21 cellular contexts compared by ENCODE assay signal in the genomic region with DNA sequence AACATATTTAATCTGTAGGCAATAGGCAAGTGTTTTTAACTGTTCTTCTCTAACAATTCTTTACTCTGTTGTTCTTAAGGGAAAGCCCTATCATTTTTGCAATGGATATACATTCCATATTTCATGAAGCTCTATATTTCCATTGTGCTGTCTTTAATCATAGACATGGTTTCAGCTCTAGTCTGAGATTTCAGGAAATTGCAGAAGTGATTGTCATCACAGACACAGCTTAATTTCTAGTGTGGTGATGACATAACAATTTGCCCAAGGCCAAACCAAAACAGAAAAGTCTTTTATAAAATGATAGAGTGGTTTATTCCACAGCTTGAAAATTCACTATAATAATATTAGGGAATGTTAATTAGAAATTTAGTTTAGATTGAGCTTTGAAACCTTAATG.
DNase-seq lines count a peak whose midpoint lies in the region; FAIRE-seq and TF ChIP-seq lines count a peak whose summit lies in the region.
"Had no signal": no experiment of that assay in that cellular context is flagged by ENCODE, and none has a peak within 500 bp of the region (broad histone marks: within the 10 kb centered on the region; RNA-seq: fewer than 3 reads in every experiment).

No MANE protein-coding gene starts in this region.

- DNase-seq in EL: peak; percentile 74
- DNase-seq in NOMO-1 (lab: John Stamatoyannopoulos, UW; ENCODE audit: unreplicated experiment in 2 of 2): peak; percentile 54 to 81
- DNase-seq in bronchial epithelial cell (ENCODE audit: low read depth): peak; percentile 89
- peak; percentile 71 to 87 for DNase-seq in lung microvascular endothelial cell (ENCODE audit: low read depth in 2 of 2)
- DNase-seq in NCI-H748 (lab: John Stamatoyannopoulos, UW; ENCODE audit: unreplicated experiment): no peak
- no peak for DNase-seq in stimulated activated CD4-positive, alpha-beta T cell treated with anti-CD3 and anti-CD28 coated beads, Interleukin-4, amount 100 ng/mL, for 24 hours
- no peak for DNase-seq in esophagus muscularis mucosa (ENCODE audit: extremely low spot score)
- no peak for DNase-seq in RPMI8226
- DNase-seq: activated CD4-positive, CD25-positive, alpha-beta regulatory T cell treated with anti-CD3 and anti-CD28 coated beads, Interleukin-2, amount 50 U/mL, for 72 hours; activated CD8-positive, alpha-beta memory T cell treated with anti-CD3 and anti-CD28 coated beads, Interleukin-2, amount 50 U/mL, for 4 hours; BE2C; effector CD8-positive, alpha-beta T cell; Karpas-422; lower lobe of right lung; NCI-H2029; NCI-H524 treated with DMSO at 0.1 percent for 48 hours; nephron progenitor cell; stimulated activated CD4-positive, alpha-beta T cell treated with anti-CD3 and anti-CD28 coated beads, Interleukin-1b, Interleukin-23, amount 100 ng/mL, for 48 hours; T-helper 2 cell had no signal

- H3K27me3 ChIP-seq in bronchial epithelial cell (ENCODE audit: control insufficient read depth, insufficient read depth, low read length): no peaks in the 10 kb centered on the region
- H3K27me3 ChIP-seq in esophagus muscularis mucosa: no peaks in the 10 kb centered on the region
- H3K27me3 ChIP-seq: BE2C, right atrium auricular region had no signal

- H3K36me3 ChIP-seq in bronchial epithelial cell (ENCODE audit: control insufficient read depth, insufficient read depth, low read length) (no peaks in the 10 kb centered on the region), esophagus muscularis mucosa (no peaks in the 10 kb centered on the region)
- H3K36me3 ChIP-seq: BE2C, lower lobe of right lung, right atrium auricular region had no signal

- intact Hi-C loops in esophagus muscularis mucosa (cut with DNase I): no loop called here

- TF ChIP-seq EP300 in esophagus muscularis mucosa (IDR thresholded peaks at IDR 0.05): no peak

- peaks cover 0 to 17% (median 12%) of the 10 kb centered on the region in 4 donors for H3K4me1 ChIP-seq in esophagus muscularis mucosa
- H3K4me1 ChIP-seq: BE2C, lower lobe of right lung, right atrium auricular region had no signal

- no peak for TF ChIP-seq POLR2A in esophagus muscularis mucosa (IDR thresholded peaks at IDR 0.05; ENCODE audit: low read depth)

- no peak overlapping the region for H3K27ac ChIP-seq in esophagus muscularis mucosa (replicated peaks in 1 of 4)
- H3K27ac ChIP-seq: lower lobe of right lung, right atrium auricular region had no signal

- H3K9me3 ChIP-seq in esophagus muscularis mucosa: no peaks in the 10 kb centered on the region
- H3K9me3 ChIP-seq: BE2C, lower lobe of right lung, right atrium auricular region had no signal

- TF ChIP-seq CTCF in bronchial epithelial cell (IDR thresholded peaks at IDR 0.05; ENCODE audit: insufficient read depth, low read length, severe bottlenecking): no peak
- TF ChIP-seq CTCF in esophagus muscularis mucosa (IDR thresholded peaks at IDR 0.05): no peak

- H3K4me3 ChIP-seq in bronchial epithelial cell (ENCODE audit: low read depth, low read length) (no peak overlapping the region), esophagus muscularis mucosa (no peak overlapping the region)
- H3K4me3 ChIP-seq: lower lobe of right lung, right atrium auricular region had no signal

- no peak for FAIRE-seq in bronchial epithelial cell (lab: Jason Lieb, UNC)
- FAIRE-seq: frontal cortex had no signal

Comparison
In these comparisons a context has a peak if more than half of its experiments do, and no peak if none do; other contexts are left out.
1. DNase-seq: peak in EL (single experiment), NOMO-1 (2 of 2), bronchial epithelial cell (single experiment) and lung microvascular endothelial cell (2 of 2); none in NCI-H748 (single experiment), stimulated activated CD4-positive, alpha-beta T cell treated with anti-CD3 and anti-CD28 coated beads, Interleukin-4, amount 100 ng/mL, for 24 hours (single experiment), esophagus muscularis mucosa (single experiment) and RPMI8226 (single experiment).